ENCODE assay signal across 13 cellular contexts in genomic region chr1:207839083-207839413, GRCh38.
A peak's percentile ranks its signal among the peaks of the same experiment; 100 is the strongest.
DNase-seq lines count a peak whose midpoint lies in the region; ATAC-seq and TF ChIP-seq lines count a peak whose summit lies in the region.
"Had no signal": no experiment of that assay in that cellular context is flagged by ENCODE, and none has a peak within 500 bp of the region (broad histone marks: within the 10 kb centered on the region; RNA-seq: fewer than 3 reads in every experiment).

No MANE protein-coding gene starts in this region.

- H3K36me3 Mint-ChIP-seq in activated CD4-positive, alpha-beta T cell treated with anti-CD3 and anti-CD28 coated beads, Interleukin-2, amount 10 ng/mL, durations not matched to agents 24 days and 14 days (ENCODE audit: low read depth), result peaks cover 35% of the 10 kb centered on the region
- peaks cover 13% of the 10 kb centered on the region for H3K36me3 Mint-ChIP-seq in activated CD4-positive, alpha-beta memory T cell treated with anti-CD3 and anti-CD28 coated beads for 36 hours

- no peak for DNase-seq in activated CD4-positive, alpha-beta T cell treated with anti-CD3 and anti-CD28 coated beads, Interleukin-2, amount 10 ng/mL, durations not matched to agents 24 days and 14 days
- DNase-seq in activated CD4-positive, alpha-beta T cell treated with anti-CD3 and anti-CD28 coated beads, Interleukin-2, amount 50 U/mL, for 48 hours, result no peak
- DNase-seq in activated CD4-positive, alpha-beta memory T cell treated with anti-CD3 and anti-CD28 coated beads for 36 hours, result no peak
- DNase-seq in epithelial cell of prostate (ENCODE audit: low read depth, low spot score) (no peak), suprapubic skin (ENCODE audit: low spot score in 2 of 2) (no peak), SHP77 (lab: John Stamatoyannopoulos, UW) (no peak)
- DNase-seq in stimulated activated CD4-positive, alpha-beta T cell treated with anti-CD3 and anti-CD28 coated beads, Interleukin-2, amount 100 ng/mL, for 24 hours, result no peak
- DNase-seq: NCI-H1930, right lobe of liver, SK-N-SH had no signal

- H3K36me3 ChIP-seq in suprapubic skin, result peaks cover 16% of the 10 kb centered on the region
- H3K36me3 ChIP-seq: right lobe of liver had no signal

- ATAC-seq in GM21786 (IDR thresholded peaks at IDR 0.05; ENCODE audit: unreplicated experiment), result no peak
- ATAC-seq: A549 had no signal

- no peak for TF ChIP-seq EP300 in suprapubic skin (IDR thresholded peaks at IDR 0.05)

- peaks cover 57% of the 10 kb centered on the region for H3K4me1 ChIP-seq in suprapubic skin
- H3K4me1 ChIP-seq: A549, right lobe of liver had no signal

- H3K4me1 Mint-ChIP-seq in activated CD4-positive, alpha-beta T cell treated with anti-CD3 and anti-CD28 coated beads, Interleukin-2, amount 10 ng/mL, durations not matched to agents 24 days and 14 days, result peaks cover 44% of the 10 kb centered on the region
- peaks cover 66% of the 10 kb centered on the region for H3K4me1 Mint-ChIP-seq in activated CD4-positive, alpha-beta memory T cell treated with anti-CD3 and anti-CD28 coated beads for 36 hours (ENCODE audit: low read depth)

- no peak for TF ChIP-seq POLR2A in suprapubic skin (IDR thresholded peaks at IDR 0.05)

- no peaks in the 10 kb centered on the region for H3K27me3 Mint-ChIP-seq in activated CD4-positive, alpha-beta T cell treated with anti-CD3 and anti-CD28 coated beads, Interleukin-2, amount 10 ng/mL, durations not matched to agents 24 days and 14 days
- no peaks in the 10 kb centered on the region for H3K27me3 Mint-ChIP-seq in activated CD4-positive, alpha-beta memory T cell treated with anti-CD3 and anti-CD28 coated beads for 36 hours

- no peaks in the 10 kb centered on the region for H3K9me3 Mint-ChIP-seq in activated CD4-positive, alpha-beta T cell treated with anti-CD3 and anti-CD28 coated beads, Interleukin-2, amount 10 ng/mL, durations not matched to agents 24 days and 14 days
- no peaks in the 10 kb centered on the region for H3K9me3 Mint-ChIP-seq in activated CD4-positive, alpha-beta memory T cell treated with anti-CD3 and anti-CD28 coated beads for 36 hours

- peak overlapping the region; percentile 13 for H3K27ac Mint-ChIP-seq in activated CD4-positive, alpha-beta T cell treated with anti-CD3 and anti-CD28 coated beads, Interleukin-2, amount 10 ng/mL, durations not matched to agents 24 days and 14 days
- H3K27ac Mint-ChIP-seq in activated CD4-positive, alpha-beta memory T cell treated with anti-CD3 and anti-CD28 coated beads for 36 hours, result peak overlapping the region; percentile 56

- no peak overlapping the region for H3K4me3 ChIP-seq in suprapubic skin
- H3K4me3 ChIP-seq: A549, right lobe of liver had no signal

- H3K27me3 ChIP-seq in suprapubic skin, result no peaks in the 10 kb centered on the region
- H3K27me3 ChIP-seq: right lobe of liver had no signal

- CTCF ChIA-PET in activated CD4-positive, alpha-beta memory T cell treated with anti-CD3 and anti-CD28 coated beads for 36 hours (lab: Charles Lee), result interaction anchor here (1.1 to 6.2 kb wide), 5 partner anchors 10 to 124 kb away, joined by 3 to 43 read pairs (median 5); no protein-coding TSS in a partner anchor

- no peak for TF ChIP-seq CTCF in suprapubic skin (IDR thresholded peaks at IDR 0.05)

- POLR2A ChIA-PET in activated CD4-positive, alpha-beta memory T cell treated with anti-CD3 and anti-CD28 coated beads for 36 hours (lab: Charles Lee), result interaction anchor here (0.8 to 0.9 kb wide), 2 partner anchors 20 to 37 kb away, joined by 3 read pairs; no protein-coding TSS in a partner anchor

- H3K9me3 ChIP-seq in suprapubic skin, result no peaks in the 10 kb centered on the region
- H3K9me3 ChIP-seq: A549, right lobe of liver, SK-N-SH had no signal

- intact Hi-C loops in activated CD4-positive, alpha-beta T cell treated with anti-CD3 and anti-CD28 coated beads, Interleukin-2, amount 10 ng/mL, durations not matched to agents 24 days and 14 days (cut with micrococcal nuclease), result no loop called here
- intact Hi-C loops in activated CD4-positive, alpha-beta memory T cell treated with anti-CD3 and anti-CD28 coated beads for 36 hours (cut with micrococcal nuclease), result no loop called here

- no peak overlapping the region for H3K4me3 Mint-ChIP-seq in activated CD4-positive, alpha-beta T cell treated with anti-CD3 and anti-CD28 coated beads, Interleukin-2, amount 10 ng/mL, durations not matched to agents 24 days and 14 days
- H3K4me3 Mint-ChIP-seq in activated CD4-positive, alpha-beta memory T cell treated with anti-CD3 and anti-CD28 coated beads for 36 hours, result no peak overlapping the region

- H3K27ac ChIP-seq in epithelial cell of prostate (peak overlapping the region; percentile 2), suprapubic skin (peak overlapping the region; percentile 71)
- H3K27ac ChIP-seq: A549, KMS-11, right lobe of liver had no signal
